In genomic region chr13:73351730-73352129, GRCh38 we compare ENCODE assay signal across 32 cellular contexts.
"Had no signal": no experiment of that assay in that cellular context is flagged by ENCODE, and none has a peak within 500 bp of the region (broad histone marks: within the 10 kb centered on the region; RNA-seq: fewer than 3 reads in every experiment).

No MANE protein-coding gene starts in this region.

- H3K27me3 Mint-ChIP-seq: activated B cell treated with CpG ODN at 0.5 μM for 24 hours; dendritic cell treated with granulocyte-macrophage colony-stimulating factor and Interleukin-4, amounts not matched to agents 40 ng/mL and 50 ng/mL, for 4 days had no signal

- H3K4me1 ChIP-seq: gastrocnemius medialis had no signal

- H3K9me3 Mint-ChIP-seq: activated CD8-positive, alpha-beta T cell treated with anti-CD3 and anti-CD28 coated beads for 36 hours; activated T-cell treated with anti-CD3 and anti-CD28 coated beads, Interleukin-2, amount 50 U/mL, for 4 hours; activated T-helper 17 cell treated with anti-CD3 and anti-CD28 coated beads, Interleukin-2, amount 50 U/mL, for 72 hours; central memory CD8-positive, alpha-beta T cell; endodermal cell; T-helper 2 cell treated with Interferon-gamma antibody and Interleukin-4, amounts not matched to agents 5 μg/mL and 100 μg/mL, for 36 hours had no signal

- DNase-seq: activated B cell treated with CpG ODN at 0.5 μM for 24 hours; activated CD4-positive, alpha-beta T cell treated with anti-CD3 and anti-CD28 coated beads for 48 hours; activated CD4-positive, alpha-beta T cell treated with anti-CD3 and anti-CD28 coated beads, Interleukin-2, amount 50 U/mL, for 1 hour; activated CD4-positive, alpha-beta T cell treated with anti-CD3 and anti-CD28 coated beads, Interleukin-2, amount 50 U/mL, for 48 hours; activated CD8-positive, alpha-beta memory T cell treated with anti-CD3 and anti-CD28 coated beads for 24 hours; activated CD8-positive, alpha-beta T cell treated with anti-CD3 and anti-CD28 coated beads for 36 hours; activated effector memory CD4-positive, alpha-beta T cell treated with Interleukin-2 at 50 U/mL for 16 hours; activated gamma-delta T cell treated with Interleukin-2 at 50 U/mL for 16 hours; activated naive CD4-positive, alpha-beta T cell treated with anti-CD3 and anti-CD28 coated beads, Interleukin-2, amount 50 U/mL, for 16 hours; activated naive CD4-positive, alpha-beta T cell treated with Interleukin-2 at 50 U/mL for 16 hours; activated T-cell treated with anti-CD3 and anti-CD28 coated beads, Interleukin-2, amount 50 U/mL, for 4 hours; amniotic stem cell; anterior cingulate cortex; brain microvascular endothelial cell; dorsolateral prefrontal cortex; effector memory CD4-positive, alpha-beta T cell; endodermal cell; foreskin fibroblast; gastrocnemius medialis; glutamatergic neuron; T-helper 1 cell; T-helper 17 cell; T1000; WERI-Rb-1 had no signal

- ATAC-seq: activated CD4-positive, CD25-positive, alpha-beta regulatory T cell treated with anti-CD3 and anti-CD28 coated beads, Interleukin-2, amount 50 U/mL, for 24 hours; activated CD8-positive, alpha-beta T cell treated with anti-CD3 and anti-CD28 coated beads for 36 hours; activated T-cell treated with anti-CD3 and anti-CD28 coated beads, Interleukin-2, amount 50 U/mL, for 4 hours; activated T-helper 17 cell treated with anti-CD3 and anti-CD28 coated beads, Interleukin-2, amount 50 U/mL, for 72 hours; esophagus mucosa; gastrocnemius medialis; T-helper 17 cell had no signal

- H3K36me3 Mint-ChIP-seq: activated naive CD8-positive, alpha-beta T cell had no signal

- H3K4me1 Mint-ChIP-seq: activated B cell treated with CpG ODN at 0.5 μM for 24 hours; activated T-helper 17 cell treated with anti-CD3 and anti-CD28 coated beads, Interleukin-2, amount 50 U/mL, for 72 hours; central memory CD8-positive, alpha-beta T cell; endodermal cell; T-helper 17 cell had no signal

- H3K27me3 ChIP-seq: brain microvascular endothelial cell, dorsolateral prefrontal cortex, gastrocnemius medialis had no signal

- H3K27ac ChIP-seq: brain microvascular endothelial cell, coronary artery, dorsolateral prefrontal cortex, gastrocnemius medialis, WERI-Rb-1 had no signal

- H3K27ac Mint-ChIP-seq: activated B cell treated with CpG ODN at 0.5 μM for 24 hours; activated CD8-positive, alpha-beta T cell treated with anti-CD3 and anti-CD28 coated beads for 36 hours; activated naive CD8-positive, alpha-beta T cell; activated T-helper 17 cell treated with anti-CD3 and anti-CD28 coated beads, Interleukin-2, amount 50 U/mL, for 72 hours; dendritic cell treated with granulocyte-macrophage colony-stimulating factor and Interleukin-4, amounts not matched to agents 40 ng/mL and 50 ng/mL, for 4 days; endodermal cell; T-helper 17 cell; T-helper 2 cell treated with Interferon-gamma antibody and Interleukin-4, amounts not matched to agents 5 μg/mL and 100 μg/mL, for 36 hours had no signal

- H3K4me3 Mint-ChIP-seq: activated B cell treated with CpG ODN at 0.5 μM for 24 hours; activated CD8-positive, alpha-beta T cell treated with anti-CD3 and anti-CD28 coated beads for 36 hours; activated naive CD8-positive, alpha-beta T cell; activated T-cell treated with anti-CD3 and anti-CD28 coated beads, Interleukin-2, amount 50 U/mL, for 4 hours; activated T-helper 17 cell treated with anti-CD3 and anti-CD28 coated beads, Interleukin-2, amount 50 U/mL, for 72 hours; central memory CD8-positive, alpha-beta T cell; dendritic cell treated with granulocyte-macrophage colony-stimulating factor and Interleukin-4, amounts not matched to agents 40 ng/mL and 50 ng/mL, for 4 days; endodermal cell; T-helper 17 cell; T-helper 2 cell treated with Interferon-gamma antibody and Interleukin-4, amounts not matched to agents 5 μg/mL and 100 μg/mL, for 36 hours had no signal

- H3K36me3 ChIP-seq: brain microvascular endothelial cell, gastrocnemius medialis, WERI-Rb-1 had no signal

- H3K4me3 ChIP-seq: coronary artery, dorsolateral prefrontal cortex, gastrocnemius medialis had no signal

- H3K9me3 ChIP-seq: gastrocnemius medialis had no signal
